17 cellular contexts compared by ENCODE assay signal in the genomic region with DNA sequence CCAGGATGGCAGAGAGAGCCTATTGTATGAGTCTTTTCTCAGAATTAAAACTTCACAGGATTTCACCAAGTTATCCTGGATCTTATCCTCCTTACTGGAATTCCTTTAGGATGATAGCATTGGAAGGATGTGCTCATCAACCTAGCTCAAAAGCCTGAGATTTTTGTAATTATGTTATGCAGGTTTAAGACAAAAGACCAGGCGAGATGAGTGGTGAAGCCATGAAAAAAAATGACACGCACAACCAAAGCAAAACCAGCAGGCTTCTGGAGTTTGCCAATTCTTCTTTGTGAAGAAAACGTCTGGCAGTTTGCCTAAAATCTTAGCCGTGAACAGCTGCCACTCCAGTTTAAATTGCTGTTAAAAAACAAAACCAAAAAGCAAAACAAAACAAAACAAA.
A peak's percentile ranks its signal among the peaks of the same experiment; 100 is the strongest.
DNase-seq lines count a peak whose midpoint lies in the region; ATAC-seq, FAIRE-seq and TF ChIP-seq lines count a peak whose summit lies in the region.
"Had no signal": no experiment of that assay in that cellular context is flagged by ENCODE, and none has a peak within 500 bp of the region (broad histone marks: within the 10 kb centered on the region; RNA-seq: fewer than 3 reads in every experiment).

No MANE protein-coding gene starts in this region.

- 29% methylated on average over 4 of the region's 4 CpGs for WGBS in A549 (ENCODE audit: missing lambda C conversion rate)
- WGBS in SK-N-SH (ENCODE audit: low lambda C conversion rate): 18% methylated on average over 4 of the region's 4 CpGs

- H3K36me3 ChIP-seq in MM.1S (replicated peaks; ENCODE audit: insufficient read depth, low read length) (no peaks in the 10 kb centered on the region), SK-N-SH (replicated peaks in 1 of 2; ENCODE audit: control insufficient read depth in 1 of 2, insufficient read depth in 2 of 2, low read length in 1 of 2) (no peaks in the 10 kb centered on the region)
- H3K36me3 ChIP-seq: esophagus squamous epithelium had no signal

- no peak overlapping the region for H3K9ac ChIP-seq in MM.1S (ENCODE audit: low read length)
- no peak overlapping the region for H3K9ac ChIP-seq in SK-N-SH

- H3K9me3 ChIP-seq in A549 (no peaks in the 10 kb centered on the region), MM.1S (replicated peaks; ENCODE audit: insufficient read depth, low read length) (no peaks in the 10 kb centered on the region), SK-N-SH (peaks cover 4% of the 10 kb centered on the region; the same call in 1 of the 2 replicates)
- H3K9me3 ChIP-seq: body of pancreas, esophagus squamous epithelium had no signal

- H3K4me3 ChIP-seq in A549: no peak overlapping the region
- H3K4me3 ChIP-seq in MM.1S (ENCODE audit: low read length): no peak overlapping the region
- H3K4me3 ChIP-seq in SK-N-SH (ENCODE audit: low read depth in 2 of 2, low read length in 1 of 2): no peak overlapping the region
- H3K4me3 ChIP-seq: body of pancreas, dorsolateral prefrontal cortex, esophagus squamous epithelium had no signal

- no peak for ATAC-seq in A549
- ATAC-seq in GM19397 (IDR thresholded peaks at IDR 0.05; ENCODE audit: unreplicated experiment): no peak
- ATAC-seq: body of pancreas; naive thymus-derived CD4-positive, alpha-beta T cell had no signal

- H3K27ac ChIP-seq in A549 (no peak overlapping the region), MM.1S (ENCODE audit: low read length) (no peak overlapping the region), SK-N-SH (ENCODE audit: low read depth in 2 of 2, low read length in 1 of 2) (no peak overlapping the region)
- H3K27ac ChIP-seq: body of pancreas, esophagus squamous epithelium had no signal

- TF ChIP-seq POLR2A in A549 (IDR thresholded peaks at IDR 0.05; ENCODE audit: low read length): no peak

- FAIRE-seq in A549 (lab: Jason Lieb, UNC): no peak

- no peaks in the 10 kb centered on the region for H3K9me2 ChIP-seq in MM.1S (replicated peaks; ENCODE audit: insufficient read depth, low read length)
- no peaks in the 10 kb centered on the region for H3K9me2 ChIP-seq in SK-N-SH

- H3K27me3 ChIP-seq in MM.1S (replicated peaks; ENCODE audit: insufficient read depth, low read length) (no peaks in the 10 kb centered on the region), SK-N-SH (ENCODE audit: insufficient read depth) (no peaks in the 10 kb centered on the region)
- H3K27me3 ChIP-seq: body of pancreas, esophagus squamous epithelium had no signal

- H3K4me1 ChIP-seq in A549 (no peaks in the 10 kb centered on the region), MM.1S (ENCODE audit: low read length) (0 out of 2 replicates have a peak, but pooled peaks cover 3% of the 10 kb centered on the region), SK-N-SH (ENCODE audit: control insufficient read depth in 1 of 2, insufficient read depth in 2 of 2, low read depth in 1 of 2, low read length in 1 of 2) (no peaks in the 10 kb centered on the region)
- H3K4me1 ChIP-seq: body of pancreas, esophagus squamous epithelium had no signal

- no peaks in the 10 kb centered on the region for H3F3A ChIP-seq in MM.1S (ENCODE audit: insufficient read depth, low read length)
- no peaks in the 10 kb centered on the region for H3F3A ChIP-seq in SK-N-SH (replicated peaks; ENCODE audit: insufficient read depth)

- no peak for TF ChIP-seq RAD21 in A549 (conservative IDR thresholded peaks at IDR 0.05 in 1 of 2, IDR thresholded peaks at IDR 0.05 in 1 of 2)
- no peak for TF ChIP-seq RAD21 in SK-N-SH (IDR thresholded peaks at IDR 0.05; ENCODE audit: low read length)

- H4K20me1 ChIP-seq in MM.1S (ENCODE audit: insufficient read depth, low read length) (no peaks in the 10 kb centered on the region), SK-N-SH (ENCODE audit: insufficient read depth) (no peaks in the 10 kb centered on the region)

- H3K4me2 ChIP-seq in A549 (peak overlapping the region; percentile 7; the same call in 2 of the 3 replicates), MM.1S (ENCODE audit: low read depth, low read length) (peak overlapping the region; percentile 6; the same call in 1 of the 2 replicates), SK-N-SH (no peak overlapping the region)

- DNase-seq in A549 (ENCODE audit: low read depth in 1 of 2, low spot score in 1 of 2): no peak
- peak; percentile 48 for DNase-seq in MM.1S
- peak; percentile 15 for DNase-seq in NCI-H774 (lab: John Stamatoyannopoulos, UW)
- peak; percentile 80 for DNase-seq in myocyte (ENCODE audit: low read depth)
- no peak for DNase-seq in central memory CD4-positive, alpha-beta T cell
- no peak for DNase-seq in midbrain (lab: John Stamatoyannopoulos, UW)
- DNase-seq in SK-N-SH: no peak
- DNase-seq: body of pancreas; dorsolateral prefrontal cortex; esophagus squamous epithelium; H7; hippocampal formation; naive thymus-derived CD4-positive, alpha-beta T cell; NCI-H1048; OCI-M1; stimulated activated CD4-positive, alpha-beta T cell treated with anti-CD3 and anti-CD28 coated beads, Interleukin-4, amount 100 ng/mL, for 1 hour had no signal

- CTCF ChIA-PET in A549 (lab: Yijun Ruan, JAX): no interaction called here
- CTCF ChIA-PET in SK-N-SH (lab: Yijun Ruan, JAX): no interaction called here

- TF ChIP-seq EP300 in A549 (IDR thresholded peaks at IDR 0.05) (no peak), SK-N-SH (IDR thresholded peaks at IDR 0.05; ENCODE audit: borderline replicate concordance in 1 of 2, low read depth in 1 of 2, low read length in 1 of 2) (no peak)

- H3K79me2 ChIP-seq in MM.1S (ENCODE audit: low read length): no peaks in the 10 kb centered on the region
- H3K79me2 ChIP-seq in SK-N-SH (ENCODE audit: insufficient read depth): no peaks in the 10 kb centered on the region

- no peak overlapping the region for H2AFZ ChIP-seq in MM.1S (ENCODE audit: low read length)
- H2AFZ ChIP-seq in SK-N-SH (ENCODE audit: low read depth): no peak overlapping the region

- TF ChIP-seq CTCF in A549 (IDR thresholded peaks at IDR 0.05) (no peak), MM.1S (IDR thresholded peaks at IDR 0.05; ENCODE audit: low read length) (no peak), SK-N-SH (IDR thresholded peaks at IDR 0.05) (no peak)

- POLR2A ChIA-PET in A549 (lab: Yijun Ruan, JAX) (no interaction called here), SK-N-SH (lab: Yijun Ruan, JAX) (no interaction called here)

TF ChIP-seq in A549, 52 proteins besides CTCF, POLR2A, EP300 and RAD21:
- TF ChIP-seq RFX5 (IDR thresholded peaks at IDR 0.05): no peak
- TF ChIP-seq TFCP2L1 (CRISPR knock-in tag; IDR thresholded peaks at IDR 0.05): no peak
- TF ChIP-seq SMC3 (IDR thresholded peaks at IDR 0.05): no peak
- no peak for TF ChIP-seq ZNF302 (CRISPR knock-in tag; IDR thresholded peaks at IDR 0.05)
- TF ChIP-seq EHF (CRISPR knock-in tag; IDR thresholded peaks at IDR 0.05): no peak

TF ChIP-seq in SK-N-SH, 30 proteins besides CTCF, POLR2A, EP300 and RAD21 (continues in another document):
- TF ChIP-seq, protein P1, sequence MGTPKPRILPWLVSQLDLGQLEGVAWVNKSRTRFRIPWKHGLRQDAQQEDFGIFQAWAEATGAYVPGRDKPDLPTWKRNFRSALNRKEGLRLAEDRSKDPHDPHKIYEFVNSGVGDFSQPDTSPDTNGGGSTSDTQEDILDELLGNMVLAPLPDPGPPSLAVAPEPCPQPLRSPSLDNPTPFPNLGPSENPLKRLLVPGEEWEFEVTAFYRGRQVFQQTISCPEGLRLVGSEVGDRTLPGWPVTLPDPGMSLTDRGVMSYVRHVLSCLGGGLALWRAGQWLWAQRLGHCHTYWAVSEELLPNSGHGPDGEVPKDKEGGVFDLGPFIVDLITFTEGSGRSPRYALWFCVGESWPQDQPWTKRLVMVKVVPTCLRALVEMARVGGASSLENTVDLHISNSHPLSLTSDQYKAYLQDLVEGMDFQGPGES (IDR thresholded peaks at IDR 0.05; ENCODE audit: low read depth, low read length): no peak
- TF ChIP-seq GATA2 (CRISPR knock-in tag; IDR thresholded peaks at IDR 0.05) (no peak), TAF1 (IDR thresholded peaks at IDR 0.05; ENCODE audit: borderline replicate concordance, low read depth, low read length) (no peak), RCOR1 (IDR thresholded peaks at IDR 0.05; ENCODE audit: low read length) (no peak), FOSL2 (IDR thresholded peaks at IDR 0.05; ENCODE audit: borderline replicate concordance, low read depth) (no peak), YY1 (IDR thresholded peaks at IDR 0.05; ENCODE audit: low read depth) (no peak), NRF1 (IDR thresholded peaks at IDR 0.05; ENCODE audit: low read depth, low read length) (no peak), NFIC (IDR thresholded peaks at IDR 0.05; ENCODE audit: borderline replicate concordance) (no peak), TEAD4 (IDR thresholded peaks at IDR 0.05; ENCODE audit: borderline replicate concordance, insufficient read depth) (no peak), ELF1 (IDR thresholded peaks at IDR 0.05) (no peak), EZH2phosphoT487 (IDR thresholded peaks at IDR 0.05; ENCODE audit: borderline replicate concordance, low read depth) (no peak)
- TF ChIP-seq, protein P2, sequence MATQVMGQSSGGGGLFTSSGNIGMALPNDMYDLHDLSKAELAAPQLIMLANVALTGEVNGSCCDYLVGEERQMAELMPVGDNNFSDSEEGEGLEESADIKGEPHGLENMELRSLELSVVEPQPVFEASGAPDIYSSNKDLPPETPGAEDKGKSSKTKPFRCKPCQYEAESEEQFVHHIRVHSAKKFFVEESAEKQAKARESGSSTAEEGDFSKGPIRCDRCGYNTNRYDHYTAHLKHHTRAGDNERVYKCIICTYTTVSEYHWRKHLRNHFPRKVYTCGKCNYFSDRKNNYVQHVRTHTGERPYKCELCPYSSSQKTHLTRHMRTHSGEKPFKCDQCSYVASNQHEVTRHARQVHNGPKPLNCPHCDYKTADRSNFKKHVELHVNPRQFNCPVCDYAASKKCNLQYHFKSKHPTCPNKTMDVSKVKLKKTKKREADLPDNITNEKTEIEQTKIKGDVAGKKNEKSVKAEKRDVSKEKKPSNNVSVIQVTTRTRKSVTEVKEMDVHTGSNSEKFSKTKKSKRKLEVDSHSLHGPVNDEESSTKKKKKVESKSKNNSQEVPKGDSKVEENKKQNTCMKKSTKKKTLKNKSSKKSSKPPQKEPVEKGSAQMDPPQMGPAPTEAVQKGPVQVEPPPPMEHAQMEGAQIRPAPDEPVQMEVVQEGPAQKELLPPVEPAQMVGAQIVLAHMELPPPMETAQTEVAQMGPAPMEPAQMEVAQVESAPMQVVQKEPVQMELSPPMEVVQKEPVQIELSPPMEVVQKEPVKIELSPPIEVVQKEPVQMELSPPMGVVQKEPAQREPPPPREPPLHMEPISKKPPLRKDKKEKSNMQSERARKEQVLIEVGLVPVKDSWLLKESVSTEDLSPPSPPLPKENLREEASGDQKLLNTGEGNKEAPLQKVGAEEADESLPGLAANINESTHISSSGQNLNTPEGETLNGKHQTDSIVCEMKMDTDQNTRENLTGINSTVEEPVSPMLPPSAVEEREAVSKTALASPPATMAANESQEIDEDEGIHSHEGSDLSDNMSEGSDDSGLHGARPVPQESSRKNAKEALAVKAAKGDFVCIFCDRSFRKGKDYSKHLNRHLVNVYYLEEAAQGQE (IDR thresholded peaks at IDR 0.05; ENCODE audit: low read depth, low read length): no peak

Comparison
In these comparisons a context has a peak if more than half of its experiments do, and no peak if none do; other contexts are left out.
1. DNase-seq: peak in MM.1S (single experiment), NCI-H774 (single experiment) and myocyte (single experiment); none in A549 (0 of 2), central memory CD4-positive, alpha-beta T cell (single experiment), midbrain (single experiment) and SK-N-SH (single experiment).